Comparison of ENCODE assay signal across 9 cellular contexts in genomic region chr2:37456479-37456878, GRCh38.
DNase-seq lines count a peak whose midpoint lies in the region; ATAC-seq and TF ChIP-seq lines count a peak whose summit lies in the region.
"Had no signal": no experiment of that assay in that cellular context is flagged by ENCODE, and none has a peak within 500 bp of the region (broad histone marks: within the 10 kb centered on the region; RNA-seq: fewer than 3 reads in every experiment).

No MANE protein-coding gene starts in this region.

- peak in 6 of 7 experiments; percentile 19 to 73 (median 37) for DNase-seq in CD8-positive, alpha-beta T cell
- peak; percentile 51 for DNase-seq in activated T-cell treated with anti-CD3 and anti-CD28 coated beads, Interleukin-2, amount 50 U/mL, for 24 hours
- DNase-seq in lower lobe of right lung, result no peak
- no peak for DNase-seq in GM13977 (ENCODE audit: low spot score)
- no peak for DNase-seq in ureter (ENCODE audit: low spot score)
- DNase-seq in NCI-H2029 treated with DMSO at 0.1 percent for 48 hours (lab: John Stamatoyannopoulos, UW), result no peak
- DNase-seq: midbrain had no signal

- H3K27me3 Mint-ChIP-seq in CD8-positive, alpha-beta T cell (ENCODE audit: low read depth), result no peaks in the 10 kb centered on the region
- no peaks in the 10 kb centered on the region for H3K27me3 Mint-ChIP-seq in activated T-cell treated with anti-CD3 and anti-CD28 coated beads, Interleukin-2, amount 50 U/mL, for 24 hours

- peaks cover 56% of the 10 kb centered on the region for H3K4me1 ChIP-seq in CD8-positive, alpha-beta T cell (ENCODE audit: insufficient read depth, low read length)
- peaks cover 65% of the 10 kb centered on the region for H3K4me1 ChIP-seq in Loucy (ENCODE audit: insufficient read depth, low read length, poor library complexity, severe bottlenecking)
- H3K4me1 ChIP-seq in lower lobe of right lung, result peaks cover 25% of the 10 kb centered on the region

- POLR2A ChIA-PET in CD8-positive, alpha-beta T cell (lab: Charles Lee), result interaction anchor here (0.6 to 2.2 kb wide), 5 partner anchors 9 to 180 kb away, joined by 3 to 9 read pairs (median 3); no protein-coding TSS in a partner anchor

- peaks cover 6% of the 10 kb centered on the region; the same call in 1 of the 2 replicates for H3F3A ChIP-seq in Loucy (ENCODE audit: low read depth)

- peak overlapping the region; percentile 79 for H3K27ac Mint-ChIP-seq in CD8-positive, alpha-beta T cell
- peak overlapping the region; percentile 71 for H3K27ac Mint-ChIP-seq in activated T-cell treated with anti-CD3 and anti-CD28 coated beads, Interleukin-2, amount 50 U/mL, for 24 hours

- H2AFZ ChIP-seq in Loucy (ENCODE audit: low read length), result peak overlapping the region; percentile 58; the same call in 1 of the 2 replicates

- ATAC-seq in CD8-positive, alpha-beta T cell, result peak; percentile 80
- peak in 1 of 2 donors; percentile 15 for ATAC-seq in lower lobe of right lung
- ATAC-seq in HG03139 (IDR thresholded peaks at IDR 0.05; ENCODE audit: unreplicated experiment), result no peak

- no peaks in the 10 kb centered on the region for H3K36me3 Mint-ChIP-seq in CD8-positive, alpha-beta T cell
- no peaks in the 10 kb centered on the region for H3K36me3 Mint-ChIP-seq in activated T-cell treated with anti-CD3 and anti-CD28 coated beads, Interleukin-2, amount 50 U/mL, for 24 hours (ENCODE audit: low read depth)

- H3K27me3 ChIP-seq in CD8-positive, alpha-beta T cell (ENCODE audit: insufficient read depth, low read length), result no peaks in the 10 kb centered on the region
- no peaks in the 10 kb centered on the region for H3K27me3 ChIP-seq in Loucy (ENCODE audit: insufficient read depth, low read length, poor library complexity, severe bottlenecking)
- H3K27me3 ChIP-seq in lower lobe of right lung (ENCODE audit: low read depth), result no peaks in the 10 kb centered on the region

- intact Hi-C loops in CD8-positive, alpha-beta T cell (cut with DNase I, micrococcal nuclease), result loop anchor here in 1 of 2 experiments (10.0 kb wide), 1 partner anchor 218 kb away; the partner anchor contains the start of gene CDC42EP3
- intact Hi-C loops in lower lobe of right lung (cut with DNase I), result no loop called here

- H3K9me2 ChIP-seq in Loucy (replicated peaks; ENCODE audit: low read depth, low read length), result no peaks in the 10 kb centered on the region

- H3K79me2 ChIP-seq in Loucy (ENCODE audit: insufficient read depth, low read length), result no peaks in the 10 kb centered on the region

- peak overlapping the region; percentile 55 for H3K4me3 Mint-ChIP-seq in CD8-positive, alpha-beta T cell
- H3K4me3 Mint-ChIP-seq in activated T-cell treated with anti-CD3 and anti-CD28 coated beads, Interleukin-2, amount 50 U/mL, for 24 hours, result no peak overlapping the region

- peak overlapping the region; percentile 69 for H3K9ac ChIP-seq in Loucy (ENCODE audit: low read depth, low read length, poor library complexity, severe bottlenecking)

- peak overlapping the region; percentile 86 for H3K4me2 ChIP-seq in Loucy (ENCODE audit: low read depth, low read length, poor library complexity, severe bottlenecking)

- in situ Hi-C loops in GM13977 (cut with MboI; ENCODE audit: low pct_unique_long_range_greater_than_20kb, low sequenced_read_pairs, unreplicated experiment), result no loop called here

- no peak overlapping the region for H3K27ac ChIP-seq in CD8-positive, alpha-beta T cell (ENCODE audit: low read depth, low read length)
- H3K27ac ChIP-seq in lower lobe of right lung, result peak overlapping the region; percentile 12

- no peak for TF ChIP-seq CTCF in CD8-positive, alpha-beta T cell (IDR thresholded peaks at IDR 0.05)
- TF ChIP-seq CTCF in Loucy (conservative IDR thresholded peaks at IDR 0.05; ENCODE audit: low read length) (no peak), lower lobe of right lung (IDR thresholded peaks at IDR 0.05) (no peak), GM13977 (IDR thresholded peaks at IDR 0.05; ENCODE audit: extremely low read depth, insufficient read depth, missing control alignments) (no peak)

- H3K4me3 ChIP-seq in CD8-positive, alpha-beta T cell (ENCODE audit: low read depth, low read length), result peak overlapping the region; percentile 28
- H3K4me3 ChIP-seq in Loucy (ENCODE audit: low read length, poor library complexity, severe bottlenecking) (peak overlapping the region; percentile 64), lower lobe of right lung (no peak overlapping the region)

- H4K20me1 ChIP-seq in Loucy (ENCODE audit: insufficient read depth, low read length, poor library complexity, severe bottlenecking), result no peaks in the 10 kb centered on the region

- no peaks in the 10 kb centered on the region for H3K9me3 ChIP-seq in CD8-positive, alpha-beta T cell (ENCODE audit: low read length)
- H3K9me3 ChIP-seq in Loucy (ENCODE audit: insufficient read depth, low read depth, low read length) (no peaks in the 10 kb centered on the region), lower lobe of right lung (no peaks in the 10 kb centered on the region)

- peaks cover 82% of the 10 kb centered on the region for H3K4me1 Mint-ChIP-seq in CD8-positive, alpha-beta T cell (ENCODE audit: low read depth)
- peaks cover 72% of the 10 kb centered on the region for H3K4me1 Mint-ChIP-seq in activated T-cell treated with anti-CD3 and anti-CD28 coated beads, Interleukin-2, amount 50 U/mL, for 24 hours (ENCODE audit: low read depth)

- no peaks in the 10 kb centered on the region for H3K36me3 ChIP-seq in CD8-positive, alpha-beta T cell (ENCODE audit: insufficient read depth, low read length)
- H3K36me3 ChIP-seq in Loucy (ENCODE audit: insufficient read depth, low read length) (no peaks in the 10 kb centered on the region), lower lobe of right lung (no peaks in the 10 kb centered on the region)

- peaks cover 8% of the 10 kb centered on the region for H3K9me3 Mint-ChIP-seq in CD8-positive, alpha-beta T cell
- H3K9me3 Mint-ChIP-seq in activated T-cell treated with anti-CD3 and anti-CD28 coated beads, Interleukin-2, amount 50 U/mL, for 24 hours, result peaks cover 4% of the 10 kb centered on the region

- CTCF ChIA-PET in CD8-positive, alpha-beta T cell (lab: Charles Lee), result interaction anchor here (0.8 to 1.6 kb wide), 4 partner anchors 10 to 421 kb away, joined by 3 to 4 read pairs (median 4); no protein-coding TSS in a partner anchor

Comparison
In these comparisons a context has a peak if more than half of its experiments do, and no peak if none do; other contexts are left out.
1. DNase-seq: peak in CD8-positive, alpha-beta T cell (6 of 7) and activated T-cell treated with anti-CD3 and anti-CD28 coated beads, Interleukin-2, amount 50 U/mL, for 24 hours (single experiment); none in lower lobe of right lung (single experiment), GM13977 (single experiment), ureter (single experiment) and NCI-H2029 treated with DMSO at 0.1 percent for 48 hours (single experiment).